8 cellular contexts compared by ENCODE assay signal in genomic region chr11:16785520-16786128, GRCh38. TPM values are rescaled to one million over a fixed set of nuclear protein-coding genes. Genes with fewer than 3 reads are reported as not detected.
DNase-seq lines count a peak whose midpoint lies in the region; ATAC-seq and TF ChIP-seq lines count a peak whose summit lies in the region.

No MANE protein-coding gene starts in this region.

- H4K20me1 ChIP-seq in GM23338 (replicated peaks; ENCODE audit: insufficient read depth): no peaks in the 10 kb centered on the region

- no peak overlapping the region for H3K4me2 ChIP-seq in GM23338

- no peaks in the 10 kb centered on the region for H3K9me3 Mint-ChIP-seq in GM23338
- no peaks in the 10 kb centered on the region for H3K9me3 Mint-ChIP-seq in activated naive CD8-positive, alpha-beta T cell treated with anti-CD3 and anti-CD28 coated beads, Interleukin-2, amount 10 ng/mL, durations not matched to agents 7 days and 5 days

- in situ Hi-C loops in SK-MEL-5 (cut with HindIII; ENCODE audit: low pct_unique_long_range_greater_than_20kb, low sequenced_read_pairs): no loop called here

- TF ChIP-seq CTCF in GM10266 (IDR thresholded peaks at IDR 0.05; ENCODE audit: control insufficient read depth, insufficient read depth, low read depth, missing control alignments): peak; percentile 89
- TF ChIP-seq CTCF in GM23338 (conservative IDR thresholded peaks at IDR 0.05; ENCODE audit: low read depth in 2 of 2): peak; percentile 75 to 89

- intact Hi-C loops in left cardiac atrium (cut with DNase I): loop anchor here (2.0 to 5.0 kb wide), 3 partner anchors 162 to 277 kb away; no protein-coding TSS in a partner anchor

- H3K4me3 Mint-ChIP-seq in GM23338: no peak overlapping the region
- H3K4me3 Mint-ChIP-seq in activated naive CD8-positive, alpha-beta T cell treated with anti-CD3 and anti-CD28 coated beads, Interleukin-2, amount 10 ng/mL, durations not matched to agents 7 days and 5 days: no peak overlapping the region

- H3K36me3 Mint-ChIP-seq in GM23338 (ENCODE audit: low read depth): no peaks in the 10 kb centered on the region; the same call in 2 of the 3 replicates
- no peaks in the 10 kb centered on the region for H3K36me3 Mint-ChIP-seq in activated naive CD8-positive, alpha-beta T cell treated with anti-CD3 and anti-CD28 coated beads, Interleukin-2, amount 10 ng/mL, durations not matched to agents 7 days and 5 days

- H2AFZ ChIP-seq in GM23338: no peak overlapping the region

- H3K9me2 ChIP-seq in GM23338 (ENCODE audit: insufficient read depth): no peaks in the 10 kb centered on the region

- H3K79me2 ChIP-seq in GM23338 (replicated peaks; ENCODE audit: insufficient read depth): no peaks in the 10 kb centered on the region

- no peak overlapping the region for H3K27ac Mint-ChIP-seq in GM23338
- no peak overlapping the region for H3K27ac Mint-ChIP-seq in activated naive CD8-positive, alpha-beta T cell treated with anti-CD3 and anti-CD28 coated beads, Interleukin-2, amount 10 ng/mL, durations not matched to agents 7 days and 5 days

- POLR2A ChIA-PET in activated naive CD8-positive, alpha-beta T cell treated with anti-CD3 and anti-CD28 coated beads, Interleukin-2, amount 10 ng/mL, durations not matched to agents 7 days and 5 days (lab: Charles Lee): no interaction called here

- no peaks in the 10 kb centered on the region for H3F3A ChIP-seq in GM23338 (replicated peaks; ENCODE audit: low read depth)

- H3K27me3 ChIP-seq in GM23338 (ENCODE audit: insufficient read depth): no peaks in the 10 kb centered on the region

- H3K27ac ChIP-seq in GM23338 (ENCODE audit: low read depth): no peak overlapping the region

- ATAC-seq in GM23338 (peak; percentile 81), left cardiac atrium (peak; percentile 62 to 76), HG03097 (IDR thresholded peaks at IDR 0.05; ENCODE audit: low FRiP score, unreplicated experiment) (no peak)
- peak; percentile 70 for ATAC-seq in activated naive CD8-positive, alpha-beta T cell treated with anti-CD3 and anti-CD28 coated beads, Interleukin-2, amount 10 ng/mL, durations not matched to agents 7 days and 5 days (ENCODE audit: low read depth)

- peak; percentile 78 for DNase-seq in GM10266 (ENCODE audit: extremely low spot score)
- peak; percentile 87 for DNase-seq in GM23338 (ENCODE audit: low spot score)
- DNase-seq in LHCN-M2 (ENCODE audit: low read depth): peak; percentile 67
- peak; percentile 80 for DNase-seq in SK-MEL-5 (ENCODE audit: low read depth, low spot score)
- peak; percentile 44 for DNase-seq in activated naive CD8-positive, alpha-beta T cell treated with anti-CD3 and anti-CD28 coated beads, Interleukin-2, amount 10 ng/mL, durations not matched to agents 7 days and 5 days
- DNase-seq in left cardiac atrium: peak; percentile 66
- peak; percentile 70 for DNase-seq in putamen (ENCODE audit: low spot score)

- H3K36me3 ChIP-seq in GM23338 (ENCODE audit: insufficient read depth): no peaks in the 10 kb centered on the region

- H3K27me3 Mint-ChIP-seq in GM23338 (ENCODE audit: insufficient read depth, low read depth, poor library complexity): peaks cover 4% of the 10 kb centered on the region
- H3K27me3 Mint-ChIP-seq in activated naive CD8-positive, alpha-beta T cell treated with anti-CD3 and anti-CD28 coated beads, Interleukin-2, amount 10 ng/mL, durations not matched to agents 7 days and 5 days: no peaks in the 10 kb centered on the region

- H3K4me1 ChIP-seq in GM23338 (ENCODE audit: insufficient read depth): no peaks in the 10 kb centered on the region

- H3K4me1 Mint-ChIP-seq in GM23338: peaks cover 1% of the 10 kb centered on the region; the same call in 2 of the 3 replicates
- H3K4me1 Mint-ChIP-seq in activated naive CD8-positive, alpha-beta T cell treated with anti-CD3 and anti-CD28 coated beads, Interleukin-2, amount 10 ng/mL, durations not matched to agents 7 days and 5 days: no peaks in the 10 kb centered on the region

- H3K4me3 ChIP-seq in GM23338: no peak overlapping the region

TF ChIP-seq in GM23338, 12 proteins besides CTCF, POLR2A, EP300 and RAD21:
- no peak for TF ChIP-seq EZH2phosphoT487 (IDR thresholded peaks at IDR 0.05; ENCODE audit: unreplicated experiment)
- TF ChIP-seq CREB1 (CRISPR knock-in tag; IDR thresholded peaks at IDR 0.05; ENCODE audit: low read depth): no peak
- TF ChIP-seq POLR2AphosphoS5 (IDR thresholded peaks at IDR 0.05; ENCODE audit: low read depth): no peak
- no peak for TF ChIP-seq JUNB (IDR thresholded peaks at IDR 0.05; ENCODE audit: unreplicated experiment)
- TF ChIP-seq ZNF331 (CRISPR knock-in tag; IDR thresholded peaks at IDR 0.05; ENCODE audit: low read depth): no peak

RNA-seq across cellular contexts. Expression of gene C11orf58, which starts 47.2 kb away (rescaled TPM):
- total RNA-seq in GM23338 (2014; rRNA removed; shearing (Covaris generic)): 164 and 221 TPM in 2 replicates
- 248 and 280 TPM in 2 replicates for polyA plus RNA-seq in GM23338 (2016; fragmentation: Nextera tagmentation; extraction: Ambion mirVana)
- total RNA-seq in LHCN-M2 (2014; rRNA removed): 175 and 176 TPM in 2 replicates
- polyA plus RNA-seq in LHCN-M2 (2012): 173 TPM
- 152 and 155 TPM in 2 replicates for total RNA-seq in SK-MEL-5 (2014; rRNA removed; shearing (Covaris generic))
- polyA plus RNA-seq in SK-MEL-5 (2015; cell fraction: cytosol; rRNA removed): 101 and 102 TPM in 2 replicates
- 91.3 and 114 TPM in 2 replicates for polyA plus RNA-seq in SK-MEL-5 (2015; cell fraction: nucleus; rRNA removed)
- 100 to 1,000 TPM; 120 to 121 TPM for total RNA-seq in activated naive CD8-positive, alpha-beta T cell treated with anti-CD3 and anti-CD28 coated beads, Interleukin-2, amount 10 ng/mL, durations not matched to agents 7 days and 5 days
- 100 to 1,000 TPM in 1 of 2 donors, 10 to 100 TPM in 1; 91.2 to 128 TPM for total RNA-seq in left cardiac atrium
